In genomic region chr10:126730856-126731612, GRCh38 we compare ENCODE assay signal across 28 cellular contexts.
"Had no signal": no experiment of that assay in that cellular context is flagged by ENCODE, and none has a peak within 500 bp of the region (broad histone marks: within the 10 kb centered on the region; RNA-seq: fewer than 3 reads in every experiment).

No MANE protein-coding gene starts in this region.

- H3K27me3 ChIP-seq: ascending aorta, Peyer's patch had no signal

- H3K4me1 Mint-ChIP-seq: activated CD4-positive, alpha-beta T cell treated with anti-CD3 and anti-CD28 coated beads, Interleukin-2, amount 10 ng/mL, durations not matched to agents 24 days and 14 days; activated naive CD8-positive, alpha-beta T cell treated with anti-CD3 and anti-CD28 coated beads for 36 hours; activated T-helper 17 cell treated with anti-CD3 and anti-CD28 coated beads, Interleukin-2, amount 50 U/mL, for 72 hours had no signal

- H3K9ac ChIP-seq: KMS-11 had no signal

- DNase-seq: activated CD4-positive, alpha-beta T cell treated with anti-CD3 and anti-CD28 coated beads, Interleukin-2, amount 10 ng/mL, durations not matched to agents 24 days and 14 days; activated CD4-positive, alpha-beta T cell treated with anti-CD3 and anti-CD28 coated beads, Interleukin-2, amount 50 U/mL, for 4 hours; activated CD8-positive, alpha-beta T cell treated with anti-CD3 and anti-CD28 coated beads for 36 hours; activated effector memory CD4-positive, alpha-beta T cell treated with anti-CD3 and anti-CD28 coated beads, Interleukin-2, amount 50 U/mL, for 16 hours; activated naive CD4-positive, alpha-beta T cell; activated naive CD4-positive, alpha-beta T cell treated with anti-CD3 and anti-CD28 coated beads, Interleukin-2, amount 50 U/mL, for 16 hours; activated naive CD8-positive, alpha-beta T cell treated with anti-CD3 and anti-CD28 coated beads for 36 hours; activated T-cell treated with anti-CD3 and anti-CD28 coated beads, Interleukin-2, amount 50 U/mL, for 1 hour; activated T-cell treated with anti-CD3 and anti-CD28 coated beads, Interleukin-2, amount 50 U/mL, for 72 hours; amygdala; MM.1S; MV-4-11; NCI-H1092; NCI-H1436 treated with DMSO at 0.1 percent for 48 hours; NCI-H1694 treated with DMSO at 0.1 percent for 48 hours; NCI-H2029; NCI-H510A; NCI-H526; NCI-H748 treated with DMSO at 0.1 percent for 48 hours; NK-92 treated with Interleukin-12 subunit alpha and Interleukin-12 subunit beta, amount 100 ng/mL, for 24 hours; PC-3; Peyer's patch; RPMI8226 had no signal

- H3K36me3 Mint-ChIP-seq: activated naive CD8-positive, alpha-beta T cell treated with anti-CD3 and anti-CD28 coated beads for 36 hours had no signal

- H3K4me3 ChIP-seq: ascending aorta, Peyer's patch had no signal

- H3K9me3 ChIP-seq: ascending aorta, Peyer's patch had no signal

- H3K36me3 ChIP-seq: ascending aorta, Peyer's patch had no signal

- H3K4me1 ChIP-seq: ascending aorta, Peyer's patch had no signal

- H3K27me3 Mint-ChIP-seq: activated CD4-positive, alpha-beta T cell treated with anti-CD3 and anti-CD28 coated beads, Interleukin-2, amount 10 ng/mL, durations not matched to agents 24 days and 14 days; activated CD8-positive, alpha-beta T cell treated with anti-CD3 and anti-CD28 coated beads for 36 hours; activated naive CD8-positive, alpha-beta T cell treated with anti-CD3 and anti-CD28 coated beads for 36 hours; activated T-helper 17 cell treated with anti-CD3 and anti-CD28 coated beads, Interleukin-2, amount 50 U/mL, for 72 hours had no signal

- H3K27ac Mint-ChIP-seq: activated CD4-positive, alpha-beta T cell treated with anti-CD3 and anti-CD28 coated beads, Interleukin-2, amount 10 ng/mL, durations not matched to agents 24 days and 14 days; activated CD8-positive, alpha-beta T cell treated with anti-CD3 and anti-CD28 coated beads for 36 hours; activated naive CD8-positive, alpha-beta T cell treated with anti-CD3 and anti-CD28 coated beads for 36 hours; activated T-cell treated with anti-CD3 and anti-CD28 coated beads, Interleukin-2, amount 50 U/mL, for 72 hours; activated T-helper 17 cell treated with anti-CD3 and anti-CD28 coated beads, Interleukin-2, amount 50 U/mL, for 72 hours; T-helper 1 cell treated with Interleukin-12 subunit alpha and Interleukin-12 subunit beta and Interleukin-4 antibody, amounts not matched to agents 30 μg/mL and 1 μg/mL, for 36 hours; T-helper 2 cell treated with Interferon-gamma antibody and Interleukin-4, amounts not matched to agents 5 μg/mL and 100 μg/mL, for 36 hours had no signal

- H3K4me2 ChIP-seq: KMS-11 had no signal

- H3K9me3 Mint-ChIP-seq: activated CD4-positive, alpha-beta T cell treated with anti-CD3 and anti-CD28 coated beads, Interleukin-2, amount 10 ng/mL, durations not matched to agents 24 days and 14 days; activated CD8-positive, alpha-beta T cell treated with anti-CD3 and anti-CD28 coated beads for 36 hours; activated naive CD8-positive, alpha-beta T cell treated with anti-CD3 and anti-CD28 coated beads for 36 hours; activated T-helper 17 cell treated with anti-CD3 and anti-CD28 coated beads, Interleukin-2, amount 50 U/mL, for 72 hours; T-helper 1 cell treated with Interleukin-12 subunit alpha and Interleukin-12 subunit beta and Interleukin-4 antibody, amounts not matched to agents 30 μg/mL and 1 μg/mL, for 36 hours had no signal

- H3K27ac ChIP-seq: ascending aorta, KMS-11, Peyer's patch had no signal

- H3K4me3 Mint-ChIP-seq: activated CD4-positive, alpha-beta T cell treated with anti-CD3 and anti-CD28 coated beads, Interleukin-2, amount 10 ng/mL, durations not matched to agents 24 days and 14 days; activated CD8-positive, alpha-beta T cell treated with anti-CD3 and anti-CD28 coated beads for 36 hours; activated naive CD8-positive, alpha-beta T cell treated with anti-CD3 and anti-CD28 coated beads for 36 hours; activated T-cell treated with anti-CD3 and anti-CD28 coated beads, Interleukin-2, amount 50 U/mL, for 72 hours; activated T-helper 17 cell treated with anti-CD3 and anti-CD28 coated beads, Interleukin-2, amount 50 U/mL, for 72 hours; T-helper 1 cell treated with Interleukin-12 subunit alpha and Interleukin-12 subunit beta and Interleukin-4 antibody, amounts not matched to agents 30 μg/mL and 1 μg/mL, for 36 hours; T-helper 2 cell treated with Interferon-gamma antibody and Interleukin-4, amounts not matched to agents 5 μg/mL and 100 μg/mL, for 36 hours had no signal

- ATAC-seq: activated CD8-positive, alpha-beta T cell treated with anti-CD3 and anti-CD28 coated beads for 36 hours; activated T-cell treated with anti-CD3 and anti-CD28 coated beads, Interleukin-2, amount 50 U/mL, for 72 hours; activated T-helper 17 cell treated with anti-CD3 and anti-CD28 coated beads, Interleukin-2, amount 50 U/mL, for 72 hours; PC-3 had no signal
